8 cellular contexts compared by ENCODE assay signal in the genomic region with DNA sequence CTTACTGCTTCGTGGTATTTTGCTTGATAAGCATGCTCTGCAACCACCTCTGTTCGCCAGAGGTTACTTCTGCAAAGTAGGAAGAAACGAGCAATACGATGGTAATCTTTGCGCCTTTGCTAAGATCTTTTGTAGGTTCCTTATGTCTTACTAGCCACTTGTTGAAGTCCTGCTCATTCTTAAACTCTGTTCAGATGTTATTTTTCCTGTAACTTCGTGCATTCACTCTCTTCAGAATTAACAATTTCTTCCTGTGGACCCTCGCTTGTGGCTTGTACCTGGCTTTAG. TPM values are rescaled to one million over a fixed set of nuclear protein-coding genes. Genes with fewer than 3 reads are reported as not detected.
DNase-seq lines count a peak whose midpoint lies in the region; ATAC-seq, FAIRE-seq and TF ChIP-seq lines count a peak whose summit lies in the region.

No MANE protein-coding gene starts in this region.

- TF ChIP-seq POLR2A in H54 (IDR thresholded peaks at IDR 0.05; ENCODE audit: low read depth, low read length) (no peak), esophagus squamous epithelium (IDR thresholded peaks at IDR 0.05) (no peak)

- WGBS in esophagus squamous epithelium, 2 donors: 1% methylated on average over 7 of the region's 7 CpGs
- 0 to 1% (median 1%) methylated on average over 7 of the region's 7 CpGs for WGBS in psoas muscle, 3 donors

- H3K36me3 ChIP-seq in RWPE2 (ENCODE audit: low read depth) (peaks cover 11% of the 10 kb centered on the region), esophagus squamous epithelium (peaks cover 1 to 12% (median 4%) of the 10 kb centered on the region in 3 donors), psoas muscle (ENCODE audit: insufficient read depth in 1 of 2, low read depth in 1 of 2) (peaks cover 0 to 35% of the 10 kb centered on the region in 2 donors)

- H3K4me1 ChIP-seq in RWPE2 (ENCODE audit: insufficient read depth, poor library complexity, severe bottlenecking): peaks cover 3% of the 10 kb centered on the region
- H3K4me1 ChIP-seq in esophagus squamous epithelium: peaks cover 4 to 38% (median 20%) of the 10 kb centered on the region in 3 donors
- peaks cover 24% of the 10 kb centered on the region for H3K4me1 ChIP-seq in psoas muscle

- FAIRE-seq in D721Med (lab: Jason Lieb, UNC) (peak; percentile 56), H54 (lab: Jason Lieb, UNC) (no peak)

- intact Hi-C loops in esophagus squamous epithelium (cut with DNase I) (loop anchor here (10.0 kb wide), 1 partner anchor 85 kb away; no protein-coding TSS in a partner anchor), psoas muscle (cut with DNase I) (loop anchor here (2.0 to 5.0 kb wide), 2 partner anchors 87 to 89 kb away; no protein-coding TSS in a partner anchor)

- no peak for TF ChIP-seq CTCF in D721Med (IDR thresholded peaks at IDR 0.05; ENCODE audit: insufficient read depth, missing control alignments)
- no peak for TF ChIP-seq CTCF in RWPE2 (IDR thresholded peaks at IDR 0.05; ENCODE audit: poor library complexity, severe bottlenecking)
- TF ChIP-seq CTCF in esophagus squamous epithelium (IDR thresholded peaks at IDR 0.05): no peak
- no peak for TF ChIP-seq CTCF in psoas muscle (IDR thresholded peaks at IDR 0.05)
- no peak for TF ChIP-seq CTCF in GM10266 (IDR thresholded peaks at IDR 0.05; ENCODE audit: control insufficient read depth, insufficient read depth, low read depth, missing control alignments)

- H3K27ac ChIP-seq in RWPE2 (ENCODE audit: poor library complexity, severe bottlenecking) (peak overlapping the region; percentile 65), esophagus squamous epithelium (peak overlapping the region; percentile 94 to 99 (median 96)), psoas muscle (peak overlapping the region; percentile 99)

- ATAC-seq in RWPE2 (ENCODE audit: low read depth) (no peak), psoas muscle (no peak)

- no peaks in the 10 kb centered on the region for H3K27me3 ChIP-seq in RWPE2 (ENCODE audit: insufficient read depth, poor library complexity, severe bottlenecking)
- no peaks in the 10 kb centered on the region for H3K27me3 ChIP-seq in esophagus squamous epithelium
- H3K27me3 ChIP-seq in psoas muscle (ENCODE audit: insufficient read depth in 3 of 3, low read length in 2 of 3): no peaks in the 10 kb centered on the region

- no peak for DNase-seq in D721Med (ENCODE audit: insufficient read length, low spot score)
- peak; percentile 5 for DNase-seq in H54 (ENCODE audit: insufficient read length, low spot score)
- no peak for DNase-seq in RWPE2 (ENCODE audit: low spot score)
- DNase-seq in esophagus squamous epithelium (lab: John Stamatoyannopoulos, UW): no peak
- DNase-seq in psoas muscle: no peak
- DNase-seq in HuH-7.5 (ENCODE audit: low spot score): no peak
- no peak for DNase-seq in T-helper 9 cell
- DNase-seq in GM10266 (ENCODE audit: extremely low spot score): no peak

- H3K4me3 ChIP-seq in RWPE2 (ENCODE audit: severe bottlenecking) (peak overlapping the region; percentile 79), esophagus squamous epithelium (peak overlapping the region; percentile 69 to 97 (median 82)), psoas muscle (peak overlapping the region; percentile 80)

- H3K9me3 ChIP-seq in RWPE2 (ENCODE audit: severe bottlenecking) (no peaks in the 10 kb centered on the region), esophagus squamous epithelium (no peaks in the 10 kb centered on the region), psoas muscle (no peaks in the 10 kb centered on the region)

RNA-seq across cellular contexts. Expression of a gene that starts 0.8 kb away (rescaled TPM):
- total RNA-seq in esophagus squamous epithelium (100 to 1,000 TPM in 2 of 4 donors, 10 to 100 TPM in 2; 60.1 to 120 (median 108) TPM), psoas muscle (10 to 100 TPM; 45.8 to 85.0 (median 62.6) TPM)
- 100 to 1,000 TPM in 1 of 3 donors, 10 to 100 TPM in 2; 45.0 to 102 (median 93.5) TPM for polyA plus RNA-seq in psoas muscle

RNA-seq across cellular contexts. Expression of a gene that starts 35.9 kb away (rescaled TPM):
- total RNA-seq in esophagus squamous epithelium (10 to 100 TPM; 10.1 to 21.7 (median 18.6) TPM), psoas muscle (10 to 100 TPM; 11.9 to 27.1 (median 21.3) TPM)
- 10 to 100 TPM; 11.3 to 20.8 (median 14.3) TPM for polyA plus RNA-seq in psoas muscle

RNA-seq across cellular contexts. Expression of a gene that starts 39.1 kb away (rescaled TPM):
- total RNA-seq in esophagus squamous epithelium (1 to 10 TPM in 1 of 4 donors, under 1 TPM in 3; 0.48 to 2.7 (median 0.75) TPM), psoas muscle (1 to 10 TPM; 1.0 to 2.9 (median 1.6) TPM)
- 10 to 100 TPM in 1 of 3 donors, 1 to 10 TPM in 2; 2.2 to 11.9 (median 4.9) TPM for polyA plus RNA-seq in psoas muscle
